22 cellular contexts compared by ENCODE assay signal in genomic region chr5:76477061-76477460, GRCh38.
"Had no signal": no experiment of that assay in that cellular context is flagged by ENCODE, and none has a peak within 500 bp of the region (broad histone marks: within the 10 kb centered on the region; RNA-seq: fewer than 3 reads in every experiment).

No MANE protein-coding gene starts in this region.

- H3K4me3 ChIP-seq: ascending aorta, body of pancreas had no signal

- H3K4me1 ChIP-seq: ascending aorta had no signal

- H3K27ac Mint-ChIP-seq: activated CD8-positive, alpha-beta T cell treated with anti-CD3 and anti-CD28 coated beads for 36 hours; activated naive CD8-positive, alpha-beta T cell treated with anti-CD3 and anti-CD28 coated beads, Interleukin-2, amount 50 U/mL, for 24 hours had no signal

- H3K27me3 ChIP-seq: ascending aorta, body of pancreas had no signal

- ATAC-seq: activated CD8-positive, alpha-beta T cell treated with anti-CD3 and anti-CD28 coated beads for 36 hours; activated naive CD4-positive, alpha-beta T cell treated with anti-CD3 and anti-CD28 coated beads, Interleukin-2, amount 50 U/mL, for 72 hours; activated naive CD8-positive, alpha-beta T cell treated with anti-CD3 and anti-CD28 coated beads, Interleukin-2, amount 50 U/mL, for 24 hours; activated T-cell treated with anti-CD3 and anti-CD28 coated beads, Interleukin-2, amount 50 U/mL, for 72 hours; body of pancreas; PC-3 had no signal

- DNase-seq: activated CD4-positive, alpha-beta T cell treated with anti-CD3 and anti-CD28 coated beads for 4 hours; activated CD8-positive, alpha-beta memory T cell treated with anti-CD3 and anti-CD28 coated beads, Interleukin-2, amount 50 U/mL, for 4 hours; activated CD8-positive, alpha-beta T cell treated with anti-CD3 and anti-CD28 coated beads for 36 hours; activated naive CD8-positive, alpha-beta T cell treated with anti-CD3 and anti-CD28 coated beads, Interleukin-2, amount 50 U/mL, for 24 hours; activated T-cell treated with anti-CD3 and anti-CD28 coated beads, Interleukin-2, amount 50 U/mL, for 72 hours; amniotic stem cell; body of pancreas; central memory CD4-positive, alpha-beta T cell; Karpas-422; MM.1S; NCI-H1105; NCI-H1436; NCI-H1694 treated with DMSO at 0.1 percent for 48 hours; NCI-H2029 treated with DMSO at 0.1 percent for 48 hours; NCI-H510A treated with DMSO at 0.1 percent for 48 hours; NCI-H69; NK-92 treated with Interleukin-12 subunit alpha and Interleukin-12 subunit beta, amount 100 ng/mL, for 24 hours; PC-3; SHP77 treated with DMSO at 0.1 percent for 48 hours had no signal

- H3K27me3 Mint-ChIP-seq: activated CD8-positive, alpha-beta T cell treated with anti-CD3 and anti-CD28 coated beads for 36 hours; activated naive CD8-positive, alpha-beta T cell treated with anti-CD3 and anti-CD28 coated beads, Interleukin-2, amount 50 U/mL, for 24 hours had no signal

- H3K27ac ChIP-seq: ascending aorta had no signal

- H3K9me3 Mint-ChIP-seq: activated CD8-positive, alpha-beta T cell treated with anti-CD3 and anti-CD28 coated beads for 36 hours had no signal

- H3K9me3 ChIP-seq: ascending aorta, body of pancreas had no signal

- H3K4me3 Mint-ChIP-seq: activated CD8-positive, alpha-beta T cell treated with anti-CD3 and anti-CD28 coated beads for 36 hours; activated naive CD8-positive, alpha-beta T cell treated with anti-CD3 and anti-CD28 coated beads, Interleukin-2, amount 50 U/mL, for 24 hours; activated T-cell treated with anti-CD3 and anti-CD28 coated beads, Interleukin-2, amount 50 U/mL, for 72 hours; T-helper 1 cell treated with Interleukin-12 subunit alpha and Interleukin-12 subunit beta and Interleukin-4 antibody, amounts not matched to agents 30 μg/mL and 1 μg/mL, for 36 hours had no signal

- H3K36me3 ChIP-seq: ascending aorta had no signal
